23 cellular contexts compared by ENCODE assay signal in the genomic region with DNA sequence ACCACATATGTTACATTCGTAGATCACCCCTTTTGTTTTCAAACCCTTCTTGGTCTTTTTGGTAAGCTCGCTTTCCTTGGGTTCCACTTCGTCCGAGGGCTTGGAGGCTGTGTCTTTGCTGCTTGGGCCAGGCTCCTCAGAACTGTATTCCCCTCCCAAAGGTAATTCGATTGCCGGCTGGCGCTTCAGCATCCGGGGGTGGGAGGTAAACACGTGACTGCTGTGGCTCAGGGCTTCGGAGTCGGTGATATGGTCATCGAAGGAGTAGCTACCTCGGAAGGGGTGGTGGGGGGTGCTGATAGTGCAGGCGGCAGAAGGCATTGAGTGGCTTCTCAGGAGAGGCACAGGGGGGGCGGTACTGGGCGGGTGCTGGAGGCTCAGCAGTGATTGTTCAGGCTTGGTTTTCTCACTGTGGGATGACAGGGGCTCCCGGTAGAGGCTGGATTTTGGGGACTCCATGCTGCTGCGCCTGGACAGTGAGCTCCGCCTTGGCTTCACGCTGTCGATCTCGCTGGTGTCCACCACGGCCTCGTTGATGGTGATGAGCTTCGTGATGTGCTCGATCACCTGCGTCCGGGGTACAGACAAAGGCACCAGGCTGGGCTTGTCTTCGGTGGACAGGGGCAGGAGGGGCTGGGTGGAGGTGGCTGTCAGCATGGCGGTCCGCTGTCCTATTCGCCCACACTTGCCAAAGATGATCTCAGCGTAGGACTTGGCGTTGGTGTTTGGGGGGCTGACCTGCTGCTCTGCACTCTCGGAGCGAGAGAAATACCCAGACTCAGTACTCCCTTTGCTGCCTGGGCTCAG.
"Had no signal": no experiment of that assay in that cellular context is flagged by ENCODE, and none has a peak within 500 bp of the region (broad histone marks: within the 10 kb centered on the region; RNA-seq: fewer than 3 reads in every experiment).

No MANE protein-coding gene starts in this region.

- H3K36me3 Mint-ChIP-seq: mesothelial cell of epicardium had no signal

- H3K4me3 Mint-ChIP-seq: activated CD4-positive, alpha-beta T cell treated with anti-CD3 and anti-CD28 coated beads, Interleukin-2, amount 10 ng/mL, durations not matched to agents 24 days and 14 days; activated CD8-positive, alpha-beta T cell treated with anti-CD3 and anti-CD28 coated beads, Interleukin-2, amount 10 ng/mL, durations not matched to agents 7 days and 5 days; activated naive CD4-positive, alpha-beta T cell treated with anti-CD3 and anti-CD28 coated beads for 36 hours; brain; dendritic cell treated with granulocyte-macrophage colony-stimulating factor and Interleukin-4, amounts not matched to agents 40 ng/mL and 50 ng/mL, for 4 days; mesothelial cell of epicardium; naive thymus-derived CD8-positive, alpha-beta T cell; T-helper 17 cell had no signal

- H3K27me3 ChIP-seq: left lung, ovary, right atrium auricular region, testis had no signal

- H3K4me1 ChIP-seq: left lung, psoas muscle, right atrium auricular region, testis had no signal

- H3K4me3 ChIP-seq: left lung, ovary, psoas muscle, right atrium auricular region, SK-N-MC, testis had no signal

- H3K36me3 ChIP-seq: ovary, right atrium auricular region had no signal

- H3K9me3 Mint-ChIP-seq: activated CD4-positive, alpha-beta T cell treated with anti-CD3 and anti-CD28 coated beads, Interleukin-2, amount 10 ng/mL, durations not matched to agents 24 days and 14 days; activated naive CD4-positive, alpha-beta T cell treated with anti-CD3 and anti-CD28 coated beads for 36 hours; dendritic cell treated with granulocyte-macrophage colony-stimulating factor and Interleukin-4, amounts not matched to agents 40 ng/mL and 50 ng/mL, for 4 days; naive thymus-derived CD8-positive, alpha-beta T cell had no signal

- H3K9me3 ChIP-seq: left lung, ovary, psoas muscle, right atrium auricular region, testis had no signal

- H3K4me1 Mint-ChIP-seq: brain, mesothelial cell of epicardium had no signal

- H3K27me3 Mint-ChIP-seq: activated CD4-positive, alpha-beta T cell treated with anti-CD3 and anti-CD28 coated beads, Interleukin-2, amount 10 ng/mL, durations not matched to agents 24 days and 14 days; brain; dendritic cell treated with granulocyte-macrophage colony-stimulating factor and Interleukin-4, amounts not matched to agents 40 ng/mL and 50 ng/mL, for 4 days; naive thymus-derived CD8-positive, alpha-beta T cell; T-helper 17 cell had no signal

- H3K27ac Mint-ChIP-seq: activated CD4-positive, alpha-beta T cell treated with anti-CD3 and anti-CD28 coated beads, Interleukin-2, amount 10 ng/mL, durations not matched to agents 24 days and 14 days; activated CD8-positive, alpha-beta T cell treated with anti-CD3 and anti-CD28 coated beads, Interleukin-2, amount 10 ng/mL, durations not matched to agents 7 days and 5 days; activated naive CD4-positive, alpha-beta T cell treated with anti-CD3 and anti-CD28 coated beads for 36 hours; brain; dendritic cell treated with granulocyte-macrophage colony-stimulating factor and Interleukin-4, amounts not matched to agents 40 ng/mL and 50 ng/mL, for 4 days; mesothelial cell of epicardium; T-helper 17 cell had no signal

- ATAC-seq: activated CD8-positive, alpha-beta T cell treated with anti-CD3 and anti-CD28 coated beads, Interleukin-2, amount 10 ng/mL, durations not matched to agents 7 days and 5 days; esophagus mucosa; left lung; naive thymus-derived CD8-positive, alpha-beta T cell; psoas muscle; T-helper 17 cell had no signal

- H3K27ac ChIP-seq: left lung, ovary, psoas muscle, right atrium auricular region, SK-N-MC, testis had no signal

- DNase-seq: activated CD4-positive, alpha-beta T cell treated with anti-CD3 and anti-CD28 coated beads, Interleukin-2, amount 10 ng/mL, durations not matched to agents 24 days and 14 days; activated CD4-positive, CD25-positive, alpha-beta regulatory T cell; activated CD8-positive, alpha-beta T cell treated with anti-CD3 and anti-CD28 coated beads, Interleukin-2, amount 10 ng/mL, durations not matched to agents 7 days and 5 days; activated effector memory CD4-positive, alpha-beta T cell treated with Interleukin-2 at 50 U/mL for 16 hours; activated naive CD4-positive, alpha-beta T cell treated with anti-CD3 and anti-CD28 coated beads for 36 hours; aorta; effector CD4-positive, alpha-beta T cell; foreskin melanocyte; left lung; mammary epithelial cell; naive thymus-derived CD8-positive, alpha-beta T cell; ovary; psoas muscle; SW 1271; T-helper 17 cell; testis; trophoblast cell had no signal
